In genomic region chr10:31397852-31398251, GRCh38 we compare ENCODE assay signal across 24 cellular contexts.
"Had no signal": no experiment of that assay in that cellular context is flagged by ENCODE, and none has a peak within 500 bp of the region (broad histone marks: within the 10 kb centered on the region; RNA-seq: fewer than 3 reads in every experiment).

No MANE protein-coding gene starts in this region.

- DNase-seq: activated CD4-positive, alpha-beta T cell treated with anti-CD3 and anti-CD28 coated beads, Interleukin-2, amount 50 U/mL, for 1 hour; activated CD8-positive, alpha-beta T cell treated with anti-CD3 and anti-CD28 coated beads for 36 hours; activated gamma-delta T cell treated with Interleukin-2 at 50 U/mL for 16 hours; activated naive CD8-positive, alpha-beta T cell treated with anti-CD3 and anti-CD28 coated beads, Interleukin-2, amount 50 U/mL, for 24 hours; activated T-cell treated with anti-CD3 and anti-CD28 coated beads, Interleukin-2, amount 50 U/mL, for 4 hours; amygdala; caudate nucleus; endodermal cell; foreskin fibroblast; islet precursor cell; naive thymus-derived CD8-positive, alpha-beta T cell; nucleus accumbens; pancreas; spleen; stimulated activated CD4-positive, alpha-beta T cell treated with anti-CD3 and anti-CD28 coated beads, Interleukin-2, amount 100 ng/mL, for 48 hours; substantia nigra; T-helper 17 cell; T1000; upper lobe of left lung; WERI-Rb-1 had no signal

- ATAC-seq: activated CD8-positive, alpha-beta T cell treated with anti-CD3 and anti-CD28 coated beads for 36 hours; activated naive CD8-positive, alpha-beta T cell treated with anti-CD3 and anti-CD28 coated beads, Interleukin-2, amount 50 U/mL, for 24 hours; activated T-cell treated with anti-CD3 and anti-CD28 coated beads, Interleukin-2, amount 50 U/mL, for 4 hours; activated T-helper 17 cell treated with anti-CD3 and anti-CD28 coated beads, Interleukin-2, amount 50 U/mL, for 72 hours; esophagus mucosa; naive thymus-derived CD8-positive, alpha-beta T cell; pancreas; T-helper 17 cell had no signal

- H3K27ac ChIP-seq: pancreas, prostate gland, spleen, upper lobe of left lung, vagina, WERI-Rb-1 had no signal

- H3K27me3 ChIP-seq: pancreas, spleen, upper lobe of left lung, vagina had no signal

- H3K36me3 ChIP-seq: pancreas, prostate gland, spleen, upper lobe of left lung, vagina, WERI-Rb-1 had no signal

- H3K4me1 ChIP-seq: prostate gland, spleen had no signal

- H3K9me3 ChIP-seq: pancreas, prostate gland, spleen, upper lobe of left lung, vagina had no signal

- H3K4me3 ChIP-seq: pancreas, prostate gland, spleen, upper lobe of left lung, vagina had no signal
